Comparison of ENCODE assay signal across 25 cellular contexts in the genomic region with DNA sequence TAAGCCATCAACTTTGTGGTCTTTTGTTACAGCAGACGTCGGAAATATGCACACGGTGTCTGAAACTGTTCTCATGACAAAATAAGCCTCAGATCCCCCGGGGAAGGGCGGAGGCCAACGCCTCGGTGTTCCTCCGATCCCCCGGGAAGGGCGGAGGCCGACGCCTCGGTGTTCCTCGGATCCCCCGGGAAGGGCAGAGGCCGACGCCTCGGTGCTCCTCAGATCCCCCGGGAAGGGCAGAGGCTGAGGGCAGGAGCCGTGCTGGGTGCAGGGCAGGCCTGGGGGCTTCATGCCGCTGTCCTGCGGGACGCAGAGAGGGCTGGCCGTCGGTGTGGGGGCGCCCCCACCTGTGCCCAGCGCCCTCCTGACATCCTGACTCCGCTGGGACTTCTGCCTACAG. TPM values are rescaled to one million over a fixed set of nuclear protein-coding genes. Genes with fewer than 3 reads are reported as not detected.
"Had no signal": no experiment of that assay in that cellular context is flagged by ENCODE, and none has a peak within 500 bp of the region (broad histone marks: within the 10 kb centered on the region; RNA-seq: fewer than 3 reads in every experiment).

No MANE protein-coding gene starts in this region.

- FAIRE-seq: islet of Langerhans, small intestine, urothelium cell line had no signal

- H3K4me3 Mint-ChIP-seq: dendritic cell treated with granulocyte-macrophage colony-stimulating factor and Interleukin-4, amounts not matched to agents 40 ng/mL and 50 ng/mL, for 4 days; effector memory CD8-positive, alpha-beta T cell; naive thymus-derived CD4-positive, alpha-beta T cell; nephron progenitor cell; type B pancreatic cell had no signal

- H3K36me3 ChIP-seq: ovary had no signal

- H3K9me3 Mint-ChIP-seq: dendritic cell treated with granulocyte-macrophage colony-stimulating factor and Interleukin-4, amounts not matched to agents 40 ng/mL and 50 ng/mL, for 4 days; effector memory CD8-positive, alpha-beta T cell; naive thymus-derived CD4-positive, alpha-beta T cell; nephron progenitor cell; type B pancreatic cell had no signal

- DNase-seq: effector memory CD8-positive, alpha-beta T cell; gastrocnemius medialis; heart right ventricle; hypothalamus; kidney glomerular epithelial cell; naive thymus-derived CD4-positive, alpha-beta T cell; nephron progenitor cell; small intestine; stimulated activated CD4-positive, alpha-beta T cell treated with anti-CD3 and anti-CD28 coated beads, Interleukin-12 subunit alpha, Interleukin-12 subunit beta, amount 100 ng/mL, for 4 hours; stimulated activated naive CD8-positive, alpha-beta T cell treated with anti-CD3 and anti-CD28 coated beads, Interleukin-15, Interleukin-2, amounts not matched to agents 100 U/mL and 50 U/mL, for 24 hours; thyroid gland had no signal

- H3K36me3 Mint-ChIP-seq: type B pancreatic cell had no signal

- H3K4me3 ChIP-seq: esophagus muscularis mucosa, gastrocnemius medialis, heart right ventricle, ovary, right atrium auricular region, suprapubic skin, thyroid gland had no signal

- H3K27ac Mint-ChIP-seq: dendritic cell treated with granulocyte-macrophage colony-stimulating factor and Interleukin-4, amounts not matched to agents 40 ng/mL and 50 ng/mL, for 4 days; effector memory CD8-positive, alpha-beta T cell; nephron progenitor cell; type B pancreatic cell had no signal

- H3K27ac ChIP-seq: epithelial cell of prostate, esophagus muscularis mucosa, gastrocnemius medialis, heart right ventricle, right atrium auricular region, suprapubic skin, thyroid gland had no signal

- H3K9me3 ChIP-seq: esophagus muscularis mucosa, gastrocnemius medialis, heart right ventricle, ovary, right atrium auricular region, suprapubic skin, thyroid gland had no signal

- ATAC-seq: effector memory CD8-positive, alpha-beta T cell; gastrocnemius medialis; heart right ventricle; naive thymus-derived CD4-positive, alpha-beta T cell; stimulated activated naive CD8-positive, alpha-beta T cell treated with anti-CD3 and anti-CD28 coated beads, Interleukin-15, Interleukin-2, amounts not matched to agents 100 U/mL and 50 U/mL, for 24 hours had no signal

- H3K27me3 ChIP-seq: esophagus muscularis mucosa, gastrocnemius medialis, ovary, right atrium auricular region, suprapubic skin, thyroid gland had no signal

RNA-seq across cellular contexts. Expression of a gene that starts 4.7 kb away (rescaled TPM):
- total RNA-seq: fibroblast of villous mesenchyme, gastrocnemius medialis, lung microvascular endothelial cell, thyroid gland had no signal
- polyA plus RNA-seq: liver; naive thymus-derived CD4-positive, alpha-beta T cell had no signal

RNA-seq across cellular contexts. Expression of a gene that starts 50.9 kb away (rescaled TPM):
- total RNA-seq: fibroblast of villous mesenchyme, gastrocnemius medialis, heart right ventricle, lung microvascular endothelial cell, mesenteric fat pad, posterior vena cava, right atrium auricular region, suprapubic skin, thyroid gland had no signal
- polyA plus RNA-seq: naive thymus-derived CD4-positive, alpha-beta T cell; small intestine had no signal
